In genomic region chr1:18160290-18160942, GRCh38 we compare ENCODE assay signal across 18 cellular contexts. TPM values are rescaled to one million over a fixed set of nuclear protein-coding genes. Genes with fewer than 3 reads are reported as not detected.
A peak's percentile ranks its signal among the peaks of the same experiment; 100 is the strongest.
DNase-seq lines count a peak whose midpoint lies in the region; ATAC-seq and TF ChIP-seq lines count a peak whose summit lies in the region.
"Had no signal": no experiment of that assay in that cellular context is flagged by ENCODE, and none has a peak within 500 bp of the region (broad histone marks: within the 10 kb centered on the region; RNA-seq: fewer than 3 reads in every experiment).

No MANE protein-coding gene starts in this region.

- ATAC-seq in thoracic aorta (ENCODE audit: insufficient number of reproducible peaks, low FRiP score, low read depth) = no peak

- peak overlapping the region; percentile 38 to 44 for H3K27ac ChIP-seq in thoracic aorta
- H3K27ac ChIP-seq: C4-2B had no signal

- in situ Hi-C loops in ACHN (cut with HindIII; ENCODE audit: low pct_ligation_motif_present, low pct_unique_long_range_greater_than_20kb, low sequenced_read_pairs) = no loop called here

- TF ChIP-seq CTCF in thoracic aorta (IDR thresholded peaks at IDR 0.05) = no peak

- no peaks in the 10 kb centered on the region for H3K9me3 ChIP-seq in thoracic aorta

- DNase-seq in RPMI8226 (peak; percentile 66), globus pallidus (ENCODE audit: low spot score) (peak; percentile 74), medulla oblongata (ENCODE audit: extremely low spot score) (peak; percentile 87), thoracic aorta (ENCODE audit: low spot score) (no peak), ACHN (no peak), NCI-H1694 (lab: John Stamatoyannopoulos, UW) (no peak), SW 1271 (lab: John Stamatoyannopoulos, UW) (no peak), NCI-H2029 treated with DMSO at 0.1 percent for 48 hours (lab: John Stamatoyannopoulos, UW) (no peak)
- DNase-seq: activated CD4-positive, alpha-beta memory T cell treated with anti-CD3 and anti-CD28 coated beads, Interleukin-2, amount 10 ng/mL, durations not matched to agents 7 days and 5 days; EL; NCI-H187; NCI-H748 treated with DMSO at 0.1 percent for 48 hours; stimulated activated CD4-positive, alpha-beta T cell treated with anti-CD3 and anti-CD28 coated beads, Interleukin-4, amount 100 ng/mL, for 1 hour had no signal

- no peak overlapping the region for H3K4me3 ChIP-seq in thoracic aorta

- no peaks in the 10 kb centered on the region for H3K4me1 ChIP-seq in thoracic aorta (ENCODE audit: control insufficient read depth in 1 of 2, low read depth in 2 of 2)

- H3K36me3 ChIP-seq in thoracic aorta = no peaks in the 10 kb centered on the region

- no peaks in the 10 kb centered on the region for H3K27me3 ChIP-seq in thoracic aorta (replicated peaks; ENCODE audit: insufficient read depth)

RNA-seq across cellular contexts. Expression of gene IGSF21, which starts 52.8 kb away (rescaled TPM):
- total RNA-seq in thoracic aorta = 10 to 100 TPM in 1 of 2 donors, 1 to 10 TPM in 1; 5.0 to 10.9 TPM
- total RNA-seq: activated CD4-positive, alpha-beta memory T cell treated with anti-CD3 and anti-CD28 coated beads, Interleukin-2, amount 10 ng/mL, durations not matched to agents 7 days and 5 days; bronchial epithelial cell; epithelial cell of proximal tubule; mesothelial cell of epicardium; progenitor cell of endocrine pancreas had no signal

Comparison
In these comparisons a context has a peak if more than half of its experiments do, and no peak if none do; other contexts are left out.
1. DNase-seq: peak in RPMI8226 (single experiment), globus pallidus (single experiment) and medulla oblongata (single experiment); none in thoracic aorta (single experiment), ACHN (single experiment), NCI-H1694 (single experiment), SW 1271 (0 of 2) and NCI-H2029 treated with DMSO at 0.1 percent for 48 hours (single experiment).